ENCODE assay signal across 10 cellular contexts in the genomic region with DNA sequence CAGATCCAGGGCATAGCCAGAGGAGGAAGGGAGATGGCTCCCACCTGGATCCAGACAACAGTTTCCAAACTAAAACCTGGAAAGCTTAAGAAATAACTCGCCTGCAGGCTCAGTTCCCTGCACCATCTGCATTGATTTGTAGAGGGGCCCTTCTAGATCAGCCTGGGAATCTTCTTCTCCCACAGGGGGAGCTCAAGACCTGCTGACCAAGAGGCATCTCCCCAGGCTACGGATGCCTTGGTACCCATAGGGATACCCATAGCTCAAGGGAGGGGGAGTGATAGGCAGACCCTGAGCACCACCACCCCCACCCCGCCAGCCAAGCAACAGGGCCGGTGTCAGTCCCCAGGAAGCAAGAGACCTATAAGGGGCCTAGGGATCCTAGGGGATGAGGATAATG. TPM values are rescaled to one million over a fixed set of nuclear protein-coding genes. Genes with fewer than 3 reads are reported as not detected.
A peak's percentile ranks its signal among the peaks of the same experiment; 100 is the strongest.
DNase-seq lines count a peak whose midpoint lies in the region; ATAC-seq and TF ChIP-seq lines count a peak whose summit lies in the region.
"Had no signal": no experiment of that assay in that cellular context is flagged by ENCODE, and none has a peak within 500 bp of the region (broad histone marks: within the 10 kb centered on the region; RNA-seq: fewer than 3 reads in every experiment).

No MANE protein-coding gene starts in this region.

- H3K79me2 ChIP-seq in GM23338 (replicated peaks; ENCODE audit: insufficient read depth) (no peaks in the 10 kb centered on the region), OCI-LY7 (ENCODE audit: insufficient read depth, low read depth, low read length) (no peaks in the 10 kb centered on the region), fibroblast of lung (ENCODE audit: control insufficient read depth, insufficient read depth, low read length) (no peaks in the 10 kb centered on the region)

- peaks cover 2% of the 10 kb centered on the region for H3K27me3 Mint-ChIP-seq in GM23338 (ENCODE audit: insufficient read depth, low read depth, poor library complexity)

- no peak overlapping the region for H3K4me3 Mint-ChIP-seq in GM23338
- H3K4me3 Mint-ChIP-seq: naive B cell had no signal

- H3K27ac ChIP-seq in GM23338 (ENCODE audit: low read depth), result no peak overlapping the region
- H3K27ac ChIP-seq in OCI-LY7 (ENCODE audit: low read depth, low read length, poor library complexity, severe bottlenecking), result no peak overlapping the region
- H3K27ac ChIP-seq in fibroblast of lung (ENCODE audit: insufficient read depth, low read length), result no peak overlapping the region
- no peak overlapping the region for H3K27ac ChIP-seq in body of pancreas

- H3F3A ChIP-seq in GM23338 (replicated peaks; ENCODE audit: low read depth), result no peaks in the 10 kb centered on the region

- 34 to 45% methylated on average over 2 to 4 of the region's 4 CpGs for WGBS in body of pancreas, 2 donors

- H3K9me3 ChIP-seq in OCI-LY7 (ENCODE audit: low read length), result no peaks in the 10 kb centered on the region
- H3K9me3 ChIP-seq in fibroblast of lung (ENCODE audit: control insufficient read depth, insufficient read depth, low read depth, low read length), result no peaks in the 10 kb centered on the region
- no peaks in the 10 kb centered on the region for H3K9me3 ChIP-seq in body of pancreas

- H3K9me2 ChIP-seq in GM23338 (ENCODE audit: insufficient read depth) (no peaks in the 10 kb centered on the region), OCI-LY7 (ENCODE audit: insufficient read depth, low read length) (no peaks in the 10 kb centered on the region)

- ATAC-seq in GM23338 (peak; percentile 100), body of pancreas (no peak)

- BruUV-seq in OCI-LY7 (replicated peaks; lab: Mats Ljungman, UMichigan), result no TSS peak

- H3K36me3 Mint-ChIP-seq in GM23338 (ENCODE audit: low read depth), result no peaks in the 10 kb centered on the region
- H3K36me3 Mint-ChIP-seq: naive B cell had no signal

- no peak for TF ChIP-seq POLR2A in body of pancreas (IDR thresholded peaks at IDR 0.05)

- TF ChIP-seq CTCF in GM23338 (conservative IDR thresholded peaks at IDR 0.05; ENCODE audit: low read depth in 2 of 2), result peak; percentile 73 to 92
- peak; percentile 66 for TF ChIP-seq CTCF in OCI-LY7 (conservative IDR thresholded peaks at IDR 0.05; ENCODE audit: low read length)
- TF ChIP-seq CTCF in fibroblast of lung (conservative IDR thresholded peaks at IDR 0.05 in 1 of 2, IDR thresholded peaks at IDR 0.05 in 1 of 2; ENCODE audit: low read depth in 1 of 2, low read length in 2 of 2), result peak in 1 of 2 donors; percentile 48
- TF ChIP-seq CTCF in body of pancreas (IDR thresholded peaks at IDR 0.05), result no peak

- H3K9ac ChIP-seq in fibroblast of lung (ENCODE audit: insufficient read depth, low read length), result no peak overlapping the region

- H3K9me3 Mint-ChIP-seq in GM23338, result no peaks in the 10 kb centered on the region
- H3K9me3 Mint-ChIP-seq: naive B cell had no signal

- intact Hi-C loops in OCI-LY7 (cut with micrococcal nuclease; ENCODE audit: unreplicated experiment), result loop anchor here (1.0 to 5.0 kb wide), 2 partner anchors 75 to 166 kb away; no protein-coding TSS in a partner anchor
- intact Hi-C loops in body of pancreas (cut with DNase I), result no loop called here

- H3K4me1 ChIP-seq in GM23338 (ENCODE audit: insufficient read depth) (no peaks in the 10 kb centered on the region), OCI-LY7 (ENCODE audit: insufficient read depth, low read length, poor library complexity, severe bottlenecking) (no peaks in the 10 kb centered on the region), fibroblast of lung (ENCODE audit: control insufficient read depth, extremely low read depth, insufficient read depth, low read length) (no peaks in the 10 kb centered on the region), body of pancreas (no peaks in the 10 kb centered on the region)

- H3K4me3 ChIP-seq in GM23338, result no peak overlapping the region
- H3K4me3 ChIP-seq in OCI-LY7 (ENCODE audit: low read depth, low read length, poor library complexity, severe bottlenecking), result no peak overlapping the region
- no peak overlapping the region for H3K4me3 ChIP-seq in fibroblast of lung (replicated peaks in 1 of 4; ENCODE audit: control extremely low read depth in 1 of 4, insufficient read depth in 1 of 4, low read depth in 3 of 4, low read length in 4 of 4)
- no peak overlapping the region for H3K4me3 ChIP-seq in body of pancreas

- CTCF ChIA-PET in OCI-LY7 (lab: Charles Lee; ENCODE audit: unreplicated experiment), result interaction anchor here (0.6 to 1.1 kb wide), 3 partner anchors 77 to 166 kb away, joined by 3 to 4 read pairs (median 3); no protein-coding TSS in a partner anchor

- H3K27me3 ChIP-seq in GM23338 (ENCODE audit: insufficient read depth), result no peaks in the 10 kb centered on the region
- no peaks in the 10 kb centered on the region for H3K27me3 ChIP-seq in fibroblast of lung (ENCODE audit: control insufficient read depth, insufficient read depth, low read length)
- H3K27me3 ChIP-seq in body of pancreas, result no peaks in the 10 kb centered on the region

- H3K4me2 ChIP-seq in GM23338 (no peak overlapping the region), OCI-LY7 (ENCODE audit: low read length) (no peak overlapping the region), fibroblast of lung (ENCODE audit: extremely low read depth, insufficient read depth, low read length) (no peak overlapping the region)

- no peak overlapping the region for H3K27ac Mint-ChIP-seq in GM23338

- POLR2A ChIA-PET in OCI-LY7 (lab: Charles Lee), result no interaction called here

- no peaks in the 10 kb centered on the region for H3K36me3 ChIP-seq in GM23338 (ENCODE audit: insufficient read depth)
- H3K36me3 ChIP-seq in OCI-LY7 (ENCODE audit: insufficient read depth, low read length), result no peaks in the 10 kb centered on the region
- no peaks in the 10 kb centered on the region for H3K36me3 ChIP-seq in fibroblast of lung (ENCODE audit: control insufficient read depth, insufficient read depth, low read length)
- H3K36me3 ChIP-seq in body of pancreas (replicated peaks in 1 of 2; ENCODE audit: insufficient read depth in 1 of 2, low read depth in 2 of 2), result no peaks in the 10 kb centered on the region

- H4K20me1 ChIP-seq in GM23338 (replicated peaks; ENCODE audit: insufficient read depth) (no peaks in the 10 kb centered on the region), OCI-LY7 (ENCODE audit: insufficient read depth, low read length) (no peaks in the 10 kb centered on the region), fibroblast of lung (ENCODE audit: control insufficient read depth, extremely low read depth, insufficient read depth, low read length) (no peaks in the 10 kb centered on the region)

- H3K4me1 Mint-ChIP-seq in GM23338, result peaks cover 2% of the 10 kb centered on the region; the same call in 1 of the 3 replicates
- H3K4me1 Mint-ChIP-seq: naive B cell had no signal

- DNase-seq in DMS 273 (lab: John Stamatoyannopoulos, UW; ENCODE audit: unreplicated experiment) (peak; percentile 72), DMS 273 treated with DMSO at 0.1 percent for 48 hours (lab: John Stamatoyannopoulos, UW) (no peak), GM23338 (ENCODE audit: low spot score) (peak; percentile 86), OCI-LY7 (ENCODE audit: low spot score) (peak; percentile 51), fibroblast of lung (ENCODE audit: low read depth in 2 of 2) (peak; percentile 23 to 27), HuH-7.5 (ENCODE audit: low spot score) (no peak), body of pancreas (no peak)
- no peak for DNase-seq in effector CD4-positive, alpha-beta T cell
- DNase-seq: naive B cell had no signal

- no peak overlapping the region for H2AFZ ChIP-seq in GM23338
- H2AFZ ChIP-seq in OCI-LY7 (ENCODE audit: low read length), result no peak overlapping the region
- no peak overlapping the region for H2AFZ ChIP-seq in fibroblast of lung (ENCODE audit: low read length)

TF ChIP-seq in GM23338, 12 proteins besides CTCF, POLR2A, EP300 and RAD21 (continues in another document):
- TF ChIP-seq CREB1 (CRISPR knock-in tag; IDR thresholded peaks at IDR 0.05; ENCODE audit: low read depth) (no peak), ZNF331 (CRISPR knock-in tag; IDR thresholded peaks at IDR 0.05; ENCODE audit: low read depth) (no peak), JUNB (IDR thresholded peaks at IDR 0.05; ENCODE audit: unreplicated experiment) (no peak)
- TF ChIP-seq, protein P1, sequence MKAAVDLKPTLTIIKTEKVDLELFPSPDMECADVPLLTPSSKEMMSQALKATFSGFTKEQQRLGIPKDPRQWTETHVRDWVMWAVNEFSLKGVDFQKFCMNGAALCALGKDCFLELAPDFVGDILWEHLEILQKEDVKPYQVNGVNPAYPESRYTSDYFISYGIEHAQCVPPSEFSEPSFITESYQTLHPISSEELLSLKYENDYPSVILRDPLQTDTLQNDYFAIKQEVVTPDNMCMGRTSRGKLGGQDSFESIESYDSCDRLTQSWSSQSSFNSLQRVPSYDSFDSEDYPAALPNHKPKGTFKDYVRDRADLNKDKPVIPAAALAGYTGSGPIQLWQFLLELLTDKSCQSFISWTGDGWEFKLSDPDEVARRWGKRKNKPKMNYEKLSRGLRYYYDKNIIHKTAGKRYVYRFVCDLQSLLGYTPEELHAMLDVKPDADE (IDR thresholded peaks at IDR 0.05), result no peak

RNA-seq across cellular contexts. Expression of a gene that starts 28.0 kb away (rescaled TPM):
- total RNA-seq in GM23338 (2014; rRNA removed; shearing (Covaris generic)), result 0.62 and 0.66 TPM in 2 replicates
- 0.40 TPM in 2 replicates for polyA plus RNA-seq in GM23338 (2016; fragmentation: Nextera tagmentation; extraction: Ambion mirVana)
- total RNA-seq in OCI-LY7 (2014; rRNA removed; shearing (Covaris generic)), result not detected in 2 replicates
- total RNA-seq in OCI-LY7 (2022), result not detected in 2 replicates
- total RNA-seq in fibroblast of lung, result under 0.01 TPM in 1 of 2 replicates, not detected in the other
- polyA plus RNA-seq in fibroblast of lung, result not detected in 2 replicates
- polyA plus RNA-seq in fibroblast of lung (2012), result not detected in 2 replicates
- polyA minus RNA-seq in fibroblast of lung (ENCODE audit: low replicate concordance), result not detected in 2 replicates
- not detected for total RNA-seq in body of pancreas
- total RNA-seq: T-helper 2 cell treated with Interferon-gamma antibody and Interleukin-4, amounts not matched to agents 100 ng/mL and 5 ng/mL, for 36 hours had no signal

Comparison
In these comparisons a context has a peak if more than half of its experiments do, and no peak if none do; other contexts are left out.
1. DNase-seq: peak in DMS 273 (single experiment), GM23338 (single experiment), OCI-LY7 (single experiment) and fibroblast of lung (2 of 2); none in DMS 273 treated with DMSO at 0.1 percent for 48 hours (single experiment), effector CD4-positive, alpha-beta T cell (single experiment), HuH-7.5 (single experiment) and body of pancreas (0 of 4).
2. CTCF ChIP-seq: peak in GM23338 (2 of 2) and OCI-LY7 (single experiment); none in body of pancreas (0 of 7).